In the genomic region with DNA sequence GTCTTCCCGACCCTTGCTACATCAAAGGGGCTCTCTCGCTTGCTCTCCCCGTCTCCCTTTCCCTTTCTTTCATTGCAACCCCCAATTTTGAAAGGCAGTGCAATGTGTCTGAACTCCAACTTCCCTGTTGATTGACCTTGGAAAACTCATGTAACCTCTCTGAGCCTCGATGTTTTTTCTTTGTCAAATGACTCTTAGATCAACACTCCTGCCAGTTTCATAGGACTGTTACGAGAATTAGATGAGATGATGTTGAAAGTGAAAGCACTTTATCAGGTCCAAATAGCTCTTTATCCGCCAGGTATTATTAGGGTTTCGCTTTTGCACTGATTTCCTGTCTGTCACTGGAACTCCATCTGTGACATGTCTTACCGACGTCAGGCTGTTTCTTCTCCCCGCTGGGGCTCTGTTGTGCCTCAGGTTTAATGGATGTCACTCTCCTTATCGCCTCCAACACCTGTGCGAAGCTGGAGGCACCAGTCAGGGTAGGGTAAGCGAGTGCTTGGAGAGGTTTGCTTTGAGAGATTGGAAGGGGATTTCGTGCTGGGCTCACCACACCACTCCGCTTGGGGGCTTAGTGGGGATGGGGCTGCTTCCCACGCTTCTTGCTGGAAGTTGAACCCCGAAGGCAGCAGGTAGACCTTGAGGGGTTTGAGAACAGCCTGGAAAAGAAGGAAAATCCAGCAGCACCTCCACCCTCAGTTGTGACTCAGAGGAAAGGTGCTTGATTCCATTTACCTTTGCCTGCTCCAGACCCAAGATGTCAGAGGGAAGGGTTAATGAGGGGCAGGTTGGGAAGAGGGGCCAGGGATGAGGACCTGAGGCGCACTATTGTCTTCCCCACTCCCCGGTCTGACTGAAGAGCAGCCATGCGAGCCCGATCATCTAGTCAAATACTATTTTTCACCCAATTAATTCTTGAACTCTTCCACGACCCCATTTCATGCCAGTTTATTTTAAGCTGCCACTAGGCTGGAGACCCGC, we compare ENCODE assay signal across 10 cellular contexts. TPM values are rescaled to one million over a fixed set of nuclear protein-coding genes. Genes with fewer than 3 reads are reported as not detected.
DNase-seq lines count a peak whose midpoint lies in the region; ATAC-seq and TF ChIP-seq lines count a peak whose summit lies in the region.
"Had no signal": no experiment of that assay in that cellular context is flagged by ENCODE, and none has a peak within 500 bp of the region (broad histone marks: within the 10 kb centered on the region; RNA-seq: fewer than 3 reads in every experiment).

No MANE protein-coding gene starts in this region.

- H3K4me3 ChIP-seq in Loucy (ENCODE audit: low read length, poor library complexity, severe bottlenecking) (peak overlapping the region; percentile 43), spleen (peak overlapping the region; percentile 1 to 67 (median 27)), left lung (peak overlapping the region in 1 of 2 donors; percentile 16)
- H3K4me3 ChIP-seq: smooth muscle cell had no signal

- no peaks in the 10 kb centered on the region for H3K9me2 ChIP-seq in Loucy (replicated peaks; ENCODE audit: low read depth, low read length)

- no peaks in the 10 kb centered on the region for H4K20me1 ChIP-seq in Loucy (ENCODE audit: insufficient read depth, low read length, poor library complexity, severe bottlenecking)

- no peaks in the 10 kb centered on the region for H3F3A ChIP-seq in Loucy (ENCODE audit: low read depth)

- peaks cover 33% of the 10 kb centered on the region for H3K4me1 Mint-ChIP-seq in activated CD4-positive, alpha-beta T cell treated with anti-CD3 and anti-CD28 coated beads, Interleukin-2, amount 10 ng/mL, durations not matched to agents 24 days and 14 days
- peaks cover 48% of the 10 kb centered on the region for H3K4me1 Mint-ChIP-seq in endothelial cell (ENCODE audit: unreplicated experiment)

- H3K4me1 ChIP-seq in Loucy (ENCODE audit: insufficient read depth, low read length, poor library complexity, severe bottlenecking), result peaks cover 18% of the 10 kb centered on the region
- peaks cover 57 to 81% (median 75%) of the 10 kb centered on the region in 6 donors for H3K4me1 ChIP-seq in spleen
- peaks cover 50 to 74% of the 10 kb centered on the region in 2 donors for H3K4me1 ChIP-seq in left lung

- no peak overlapping the region for H3K9ac ChIP-seq in Loucy (ENCODE audit: low read depth, low read length, poor library complexity, severe bottlenecking)

- H3K36me3 ChIP-seq in Loucy (ENCODE audit: insufficient read depth, low read length) (no peaks in the 10 kb centered on the region), spleen (no peaks in the 10 kb centered on the region), left lung (no peaks in the 10 kb centered on the region)

- H3K4me2 ChIP-seq in Loucy (ENCODE audit: low read depth, low read length, poor library complexity, severe bottlenecking), result peak overlapping the region; percentile 26

- no peaks in the 10 kb centered on the region for H3K9me3 Mint-ChIP-seq in activated CD4-positive, alpha-beta T cell treated with anti-CD3 and anti-CD28 coated beads, Interleukin-2, amount 10 ng/mL, durations not matched to agents 24 days and 14 days
- H3K9me3 Mint-ChIP-seq in endothelial cell (ENCODE audit: unreplicated experiment), result no peaks in the 10 kb centered on the region

- peaks cover 8% of the 10 kb centered on the region for H3K36me3 Mint-ChIP-seq in activated CD4-positive, alpha-beta T cell treated with anti-CD3 and anti-CD28 coated beads, Interleukin-2, amount 10 ng/mL, durations not matched to agents 24 days and 14 days (ENCODE audit: low read depth)
- peaks cover 47% of the 10 kb centered on the region for H3K36me3 Mint-ChIP-seq in endothelial cell (ENCODE audit: low read depth, unreplicated experiment)

- no peaks in the 10 kb centered on the region for H3K9me3 ChIP-seq in Loucy (ENCODE audit: insufficient read depth, low read depth, low read length)
- H3K9me3 ChIP-seq in spleen, result no peaks in the 10 kb centered on the region
- H3K9me3 ChIP-seq in left lung, result no peaks in the 10 kb centered on the region

- intact Hi-C loops in activated CD4-positive, alpha-beta T cell treated with anti-CD3 and anti-CD28 coated beads, Interleukin-2, amount 10 ng/mL, durations not matched to agents 24 days and 14 days (cut with micrococcal nuclease), result no loop called here
- intact Hi-C loops in spleen (cut with DNase I; ENCODE audit: low total_unique reads) (no loop called here), left lung (cut with DNase I) (no loop called here)

- H3K27ac Mint-ChIP-seq in activated CD4-positive, alpha-beta T cell treated with anti-CD3 and anti-CD28 coated beads, Interleukin-2, amount 10 ng/mL, durations not matched to agents 24 days and 14 days, result peak overlapping the region; percentile 46
- H3K27ac Mint-ChIP-seq in endothelial cell (ENCODE audit: unreplicated experiment), result no peak overlapping the region

- TF ChIP-seq CTCF in Loucy (conservative IDR thresholded peaks at IDR 0.05; ENCODE audit: low read length), result no peak
- no peak for TF ChIP-seq CTCF in endothelial cell (IDR thresholded peaks at IDR 0.05; ENCODE audit: unreplicated experiment)
- TF ChIP-seq CTCF in spleen (IDR thresholded peaks at IDR 0.05 in 8 of 11, conservative IDR thresholded peaks at IDR 0.05 in 3 of 11), result no peak
- no peak for TF ChIP-seq CTCF in left lung (IDR thresholded peaks at IDR 0.05)

- H3K27me3 ChIP-seq in Loucy (ENCODE audit: insufficient read depth, low read length, poor library complexity, severe bottlenecking) (peaks cover 4% of the 10 kb centered on the region), spleen (replicated peaks in 1 of 7) (peaks cover 26 to 100% (median 99%) of the 10 kb centered on the region in 7 donors), left lung (peaks cover 77 to 100% of the 10 kb centered on the region in 2 donors)

- H3K27me3 Mint-ChIP-seq in activated CD4-positive, alpha-beta T cell treated with anti-CD3 and anti-CD28 coated beads, Interleukin-2, amount 10 ng/mL, durations not matched to agents 24 days and 14 days, result peaks cover 74% of the 10 kb centered on the region
- H3K27me3 Mint-ChIP-seq in endothelial cell (ENCODE audit: unreplicated experiment), result peaks cover 38% of the 10 kb centered on the region

- DNase-seq in activated CD4-positive, alpha-beta T cell treated with anti-CD3 and anti-CD28 coated beads, Interleukin-2, amount 10 ng/mL, durations not matched to agents 24 days and 14 days, result peak; percentile 75
- no peak for DNase-seq in activated CD4-positive, alpha-beta T cell treated with anti-CD3 and anti-CD28 coated beads, Interleukin-2, amount 50 U/mL, for 48 hours
- no peak for DNase-seq in endothelial cell (ENCODE audit: low spot score)
- no peak for DNase-seq in spleen
- DNase-seq in left lung, result no peak
- no peak for DNase-seq in NCI-H2227 (lab: John Stamatoyannopoulos, UW; ENCODE audit: unreplicated experiment)
- DNase-seq: Right ventricle myocardium superior had no signal

- no peaks in the 10 kb centered on the region for H3K79me2 ChIP-seq in Loucy (ENCODE audit: insufficient read depth, low read length)

- no peak for TF ChIP-seq POLR2A in spleen (IDR thresholded peaks at IDR 0.05)

- WGBS in spleen, 5 donors, result 12 to 21% (median 18%) methylated on average over 23 of the region's 23 CpGs

- H3K27ac ChIP-seq in spleen (no peak overlapping the region), left lung (no peak overlapping the region)

- no peak for ATAC-seq in left lung
- no peak for ATAC-seq in HG03442 (IDR thresholded peaks at IDR 0.05; ENCODE audit: unreplicated experiment)

- H3K4me3 Mint-ChIP-seq in activated CD4-positive, alpha-beta T cell treated with anti-CD3 and anti-CD28 coated beads, Interleukin-2, amount 10 ng/mL, durations not matched to agents 24 days and 14 days, result peak overlapping the region; percentile 76
- H3K4me3 Mint-ChIP-seq in endothelial cell (ENCODE audit: unreplicated experiment), result peak overlapping the region; percentile 81

- peak overlapping the region; percentile 11; the same call in 1 of the 2 replicates for H2AFZ ChIP-seq in Loucy (ENCODE audit: low read length)

RNA-seq across cellular contexts. Expression of a gene that starts 4.3 kb away (rescaled TPM):
- total RNA-seq in activated CD4-positive, alpha-beta T cell treated with anti-CD3 and anti-CD28 coated beads, Interleukin-2, amount 10 ng/mL, durations not matched to agents 24 days and 14 days, result 10.8 and 13.3 TPM in 2 replicates
- total RNA-seq in endothelial cell (ENCODE audit: unreplicated experiment) (129 TPM), spleen (1 to 10 TPM in 1 of 7 donors, under 1 TPM in 3, not detected in 3; 0.11 to 1.4 (median 0.45) TPM), left lung (under 1 TPM in 1 of 2 donors, not detected in 1; 0.29 TPM)
- under 1 TPM; 0.08 to 0.16 (median 0.13) TPM for polyA plus RNA-seq in spleen
- total RNA-seq: Right ventricle myocardium superior had no signal

RNA-seq across cellular contexts. Expression of a gene that starts 50.8 kb away (rescaled TPM):
- total RNA-seq in activated CD4-positive, alpha-beta T cell treated with anti-CD3 and anti-CD28 coated beads, Interleukin-2, amount 10 ng/mL, durations not matched to agents 24 days and 14 days, result not detected in 2 replicates
- total RNA-seq in endothelial cell (ENCODE audit: unreplicated experiment) (1.6 TPM), spleen (not detected), left lung (1 to 10 TPM; 3.3 to 6.2 TPM)
- under 1 TPM in 1 of 3 donors, not detected in 2; 0.14 TPM for polyA plus RNA-seq in spleen
- total RNA-seq: smooth muscle cell had no signal
